Comparison of ENCODE assay signal across 8 cellular contexts in genomic region chr11:31487848-31488247, GRCh38. TPM values are rescaled to one million over a fixed set of nuclear protein-coding genes. Genes with fewer than 3 reads are reported as not detected.
A peak's percentile ranks its signal among the peaks of the same experiment; 100 is the strongest.
DNase-seq lines count a peak whose midpoint lies in the region; ATAC-seq and TF ChIP-seq lines count a peak whose summit lies in the region.

No MANE protein-coding gene starts in this region.

- no peak overlapping the region for H3K4me2 ChIP-seq in mesendoderm (ENCODE audit: low read length)

- H3K56ac ChIP-seq in mesendoderm (ENCODE audit: low read length), result no peak overlapping the region

- H3K36me3 ChIP-seq in mesendoderm (ENCODE audit: control insufficient read depth, insufficient read depth, low read length) (no peaks in the 10 kb centered on the region), upper lobe of left lung (no peaks in the 10 kb centered on the region)

- no peak overlapping the region for H2AK5ac ChIP-seq in mesendoderm (ENCODE audit: low read length)

- peaks cover 2% of the 10 kb centered on the region for H3K4me1 ChIP-seq in mesendoderm (ENCODE audit: control insufficient read depth, low read depth, low read length)
- no peaks in the 10 kb centered on the region for H3K4me1 ChIP-seq in upper lobe of left lung

- no peaks in the 10 kb centered on the region for H3K79me1 ChIP-seq in mesendoderm (ENCODE audit: low read length)

- no peak for TF ChIP-seq POLR2A in upper lobe of left lung (IDR thresholded peaks at IDR 0.05)

- TF ChIP-seq EP300 in upper lobe of left lung (IDR thresholded peaks at IDR 0.05), result no peak

- H3K79me2 ChIP-seq in mesendoderm (ENCODE audit: control insufficient read depth, insufficient read depth, low read length), result no peaks in the 10 kb centered on the region

- no peak overlapping the region for H2BK5ac ChIP-seq in mesendoderm (ENCODE audit: low read length)

- peak; percentile 55 for TF ChIP-seq CTCF in LNCAP (IDR thresholded peaks at IDR 0.05)
- TF ChIP-seq CTCF in upper lobe of left lung (IDR thresholded peaks at IDR 0.05), result peak in 3 of 6 experiments; percentile 11 to 38 (median 29)

- ATAC-seq in upper lobe of left lung (ENCODE audit: low FRiP score in 2 of 2), result no peak

- WGBS in mesendoderm (ENCODE audit: extremely low coverage, insufficient coverage, low lambda C conversion rate), result no CpG with 5 or more reads among the region's 1 CpG
- WGBS in upper lobe of left lung, 2 donors, result 23 to 26% methylated on average over 1 of the region's 1 CpG

- no peaks in the 10 kb centered on the region for H3K27me3 ChIP-seq in mesendoderm (ENCODE audit: insufficient read depth, low read length, poor library complexity)
- H3K27me3 ChIP-seq in upper lobe of left lung, result no peaks in the 10 kb centered on the region

- H4K8ac ChIP-seq in mesendoderm (ENCODE audit: low read depth, low read length), result no peak overlapping the region

- H2BK15ac ChIP-seq in mesendoderm (replicated peaks; ENCODE audit: low read depth), result no peak overlapping the region

- H4K5ac ChIP-seq in mesendoderm (ENCODE audit: low read length), result no peak overlapping the region

- H3K27ac ChIP-seq in mesendoderm (ENCODE audit: low read depth, low read length) (no peak overlapping the region), upper lobe of left lung (no peak overlapping the region)

- no peak overlapping the region for H2BK120ac ChIP-seq in mesendoderm (ENCODE audit: low read depth, low read length)

- no peak overlapping the region for H3K18ac ChIP-seq in mesendoderm (ENCODE audit: low read length)

- no peak overlapping the region for H3K23ac ChIP-seq in mesendoderm (ENCODE audit: low read length)

- H3K9me3 ChIP-seq in upper lobe of left lung, result no peaks in the 10 kb centered on the region

- H3K4me3 ChIP-seq in mesendoderm (ENCODE audit: low read length), result no peak overlapping the region
- H3K4me3 ChIP-seq in upper lobe of left lung, result no peak overlapping the region

- intact Hi-C loops in posterior vena cava (cut with DNase I), result no loop called here

- DNase-seq in SIG-M5 treated with dmso at 0.1 percent for 504 hours (lab: John Stamatoyannopoulos, UW; ENCODE audit: unreplicated experiment), result peak; percentile 25
- DNase-seq in SIG-M5 (lab: John Stamatoyannopoulos, UW), result no peak
- DNase-seq in astrocyte of the hippocampus (ENCODE audit: low read depth, low spot score), result peak; percentile 80
- peak; percentile 68 for DNase-seq in mesendoderm
- DNase-seq in upper lobe of left lung, result no peak
- DNase-seq in activated effector memory CD4-positive, alpha-beta T cell treated with anti-CD3 and anti-CD28 coated beads, Interleukin-2, amount 50 U/mL, for 16 hours, result no peak
- DNase-seq in posterior vena cava (ENCODE audit: low spot score), result no peak

- H3K9ac ChIP-seq in mesendoderm (ENCODE audit: low read length), result no peak overlapping the region

- no peak overlapping the region for H3K4ac ChIP-seq in mesendoderm (ENCODE audit: low read depth, low read length)

RNA-seq across cellular contexts. Expression of gene IMMP1L, which starts 21.6 kb away (rescaled TPM):
- 20.7 TPM for polyA plus RNA-seq in mesendoderm (2013, experiment 1 of 2)
- polyA plus RNA-seq in mesendoderm (2013, experiment 2 of 2), result 23.7 TPM
- total RNA-seq in upper lobe of left lung, result 10 to 100 TPM in 4 of 6 donors, 1 to 10 TPM in 2; 2.9 to 38.2 (median 14.2) TPM
- 10 to 100 TPM; 12.9 to 19.0 TPM for total RNA-seq in posterior vena cava

RNA-seq across cellular contexts. Expression of gene ELP4, which starts 21.7 kb away (rescaled TPM):
- 18.1 TPM for polyA plus RNA-seq in mesendoderm (2013, experiment 1 of 2)
- 19.2 TPM for polyA plus RNA-seq in mesendoderm (2013, experiment 2 of 2)
- total RNA-seq in upper lobe of left lung (10 to 100 TPM in 5 of 6 donors, 1 to 10 TPM in 1; 6.3 to 34.7 (median 18.6) TPM), posterior vena cava (10 to 100 TPM; 14.3 to 15.7 TPM)

Comparison
In these comparisons a context has a peak if more than half of its experiments do, and no peak if none do; other contexts are left out.
1. DNase-seq: peak in SIG-M5 treated with dmso at 0.1 percent for 504 hours (single experiment), astrocyte of the hippocampus (single experiment) and mesendoderm (single experiment); none in SIG-M5 (single experiment), upper lobe of left lung (0 of 2), activated effector memory CD4-positive, alpha-beta T cell treated with anti-CD3 and anti-CD28 coated beads, Interleukin-2, amount 50 U/mL, for 16 hours (single experiment) and posterior vena cava (single experiment).